8 cellular contexts compared by ENCODE assay signal in genomic region chr12:6867407-6868210, GRCh38. TPM values are rescaled to one million over a fixed set of nuclear protein-coding genes. Genes with fewer than 3 reads are reported as not detected.
A peak's percentile ranks its signal among the peaks of the same experiment; 100 is the strongest.
DNase-seq lines count a peak whose midpoint lies in the region; ATAC-seq and TF ChIP-seq lines count a peak whose summit lies in the region.

Gene TPI1, plus strand, starts transcription at chr12:6867531. Its CDS starts 36 bp downstream, at chr12:6867567.

- H3K27ac Mint-ChIP-seq in nephron: peak within 1 kb of the TSS; percentile 84 to 93 (median 91)
- peak within 1 kb of the TSS; percentile 94 to 98 for H3K27ac Mint-ChIP-seq in stimulated activated naive CD8-positive, alpha-beta T cell treated with anti-CD3 and anti-CD28 coated beads, Interleukin-15, amount 100 ng/mL, for 72 hours

- peaks cover 37% of the 10 kb centered on the region for H3K4me1 Mint-ChIP-seq in nephron
- H3K4me1 Mint-ChIP-seq in stimulated activated naive CD8-positive, alpha-beta T cell treated with anti-CD3 and anti-CD28 coated beads, Interleukin-15, amount 100 ng/mL, for 72 hours: peaks cover 59% of the 10 kb centered on the region

- no peaks in the 10 kb centered on the region for H3K9me3 Mint-ChIP-seq in nephron
- H3K9me3 Mint-ChIP-seq in stimulated activated naive CD8-positive, alpha-beta T cell treated with anti-CD3 and anti-CD28 coated beads, Interleukin-15, amount 100 ng/mL, for 72 hours: no peaks in the 10 kb centered on the region

- no peak for TF ChIP-seq CTCF in fibroblast of the aortic adventitia (IDR thresholded peaks at IDR 0.05; ENCODE audit: insufficient read depth, low read length)
- no peak for TF ChIP-seq CTCF in nephron (IDR thresholded peaks at IDR 0.05; ENCODE audit: unreplicated experiment in 3 of 3)

- peak; percentile 65 for DNase-seq in Caki2 (ENCODE audit: low read depth)
- DNase-seq in HuH-7 (ENCODE audit: low spot score): peak; percentile 75
- peak; percentile 85 for DNase-seq in RKO (ENCODE audit: low spot score)
- peak; percentile 92 for DNase-seq in activated effector memory CD4-positive, alpha-beta T cell treated with anti-CD3 and anti-CD28 coated beads, Interleukin-2, amount 50 U/mL, for 16 hours
- DNase-seq in fibroblast of the aortic adventitia (ENCODE audit: low read depth): peak; percentile 80
- DNase-seq in stimulated activated naive CD8-positive, alpha-beta T cell treated with anti-CD3 and anti-CD28 coated beads, Interleukin-15, amount 100 ng/mL, for 72 hours: peak; percentile 82

- in situ Hi-C loops in Caki2 (cut with HindIII; ENCODE audit: low pct_unique_long_range_greater_than_20kb, low sequenced_read_pairs): no loop called here

- peak; percentile 30 for ATAC-seq in GM21367 (IDR thresholded peaks at IDR 0.05; ENCODE audit: unreplicated experiment)
- peak; percentile 78 for ATAC-seq in stimulated activated naive CD8-positive, alpha-beta T cell treated with anti-CD3 and anti-CD28 coated beads, Interleukin-15, amount 100 ng/mL, for 72 hours

- H3K4me3 ChIP-seq in fibroblast of the aortic adventitia (ENCODE audit: low read depth, low read length): peak within 1 kb of the TSS; percentile 91

- H3K4me3 Mint-ChIP-seq in nephron: peak within 1 kb of the TSS; percentile 93 to 97 (median 96)
- H3K4me3 Mint-ChIP-seq in stimulated activated naive CD8-positive, alpha-beta T cell treated with anti-CD3 and anti-CD28 coated beads, Interleukin-15, amount 100 ng/mL, for 72 hours: peak within 1 kb of the TSS; percentile 96

- peaks cover 50% of the 10 kb centered on the region for H3K36me3 Mint-ChIP-seq in nephron (ENCODE audit: low read depth)

- H3K27me3 Mint-ChIP-seq in nephron (ENCODE audit: low read depth): peaks cover 7% of the 10 kb centered on the region
- H3K27me3 Mint-ChIP-seq in stimulated activated naive CD8-positive, alpha-beta T cell treated with anti-CD3 and anti-CD28 coated beads, Interleukin-15, amount 100 ng/mL, for 72 hours: no peaks in the 10 kb centered on the region

RNA-seq across cellular contexts. Expression of gene TPI1, which starts in this region (rescaled TPM):
- total RNA-seq in Caki2 (2014; rRNA removed; shearing (Covaris generic); ENCODE audit: low replicate concordance): 3,126 and 3,575 TPM in 2 replicates
- 183 and 680 TPM in 2 replicates for total RNA-seq in fibroblast of the aortic adventitia (ENCODE audit: low replicate concordance)

Comparison
In these comparisons a context has a peak if more than half of its experiments do, and no peak if none do; other contexts are left out.
1. Peak in every context shown above with its lines: DNase-seq, ATAC-seq and H3K4me3 ChIP-seq.